ENCODE assay signal across 35 cellular contexts in genomic region chr21:41295721-41296254, GRCh38. TPM values are rescaled to one million over a fixed set of nuclear protein-coding genes. Genes with fewer than 3 reads are reported as not detected.
"Had no signal": no experiment of that assay in that cellular context is flagged by ENCODE, and none has a peak within 500 bp of the region (broad histone marks: within the 10 kb centered on the region; RNA-seq: fewer than 3 reads in every experiment).

No MANE protein-coding gene starts in this region.

- H3K9me3 ChIP-seq: MG63, Peyer's patch had no signal

- ATAC-seq: activated CD8-positive, alpha-beta T cell treated with anti-CD3 and anti-CD28 coated beads for 36 hours; activated T-cell treated with anti-CD3 and anti-CD28 coated beads, Interleukin-2, amount 50 U/mL, for 72 hours; activated T-helper 17 cell treated with anti-CD3 and anti-CD28 coated beads, Interleukin-2, amount 50 U/mL, for 72 hours; SK-N-SH treated with all-trans-retinoic acid at 6 μM for 48 hours had no signal

- H3K4me3 ChIP-seq: MG63, Peyer's patch had no signal

- H3K36me3 ChIP-seq: MG63, Peyer's patch, WERI-Rb-1 had no signal

- H3K27me3 ChIP-seq: Peyer's patch had no signal

- DNase-seq: activated CD4-positive, alpha-beta T cell treated with anti-CD3 and anti-CD28 coated beads, Interleukin-2, amount 10 ng/mL, durations not matched to agents 24 days and 14 days; activated CD4-positive, alpha-beta T cell treated with anti-CD3 and anti-CD28 coated beads, Interleukin-2, amount 50 U/mL, for 4 hours; activated CD8-positive, alpha-beta T cell treated with anti-CD3 and anti-CD28 coated beads for 36 hours; activated effector memory CD4-positive, alpha-beta T cell treated with anti-CD3 and anti-CD28 coated beads, Interleukin-2, amount 50 U/mL, for 16 hours; activated naive CD4-positive, alpha-beta T cell; activated naive CD4-positive, alpha-beta T cell treated with anti-CD3 and anti-CD28 coated beads, Interleukin-2, amount 50 U/mL, for 16 hours; activated naive CD8-positive, alpha-beta T cell treated with anti-CD3 and anti-CD28 coated beads for 36 hours; activated T-cell treated with anti-CD3 and anti-CD28 coated beads, Interleukin-2, amount 50 U/mL, for 1 hour; activated T-cell treated with anti-CD3 and anti-CD28 coated beads, Interleukin-2, amount 50 U/mL, for 72 hours; amniotic stem cell; aorta; Kasumi-1; KG1; MG63; NCI-H1048; NCI-H1105 treated with DMSO at 0.1 percent for 48 hours; NCI-H1436; NCI-H1694; NCI-H1930; NCI-H2081 treated with DMSO at 0.1 percent for 48 hours; NCI-H345; NCI-H524 treated with DMSO at 0.1 percent for 48 hours; RPMI8226; SIG-M5; SW 1271; T-helper 1 cell; T1000; WERI-Rb-1 had no signal

- H3K27ac ChIP-seq: Peyer's patch, WERI-Rb-1 had no signal

RNA-seq across cellular contexts. Expression of gene FAM3B, which starts 20.8 kb away (rescaled TPM):
- total RNA-seq: activated CD4-positive, alpha-beta T cell treated with anti-CD3 and anti-CD28 coated beads, Interleukin-2, amount 10 ng/mL, durations not matched to agents 24 days and 14 days; activated CD8-positive, alpha-beta memory T cell treated with anti-CD3 and anti-CD28 coated beads for 36 hours; activated CD8-positive, alpha-beta T cell treated with anti-CD3 and anti-CD28 coated beads for 36 hours; activated naive CD8-positive, alpha-beta T cell treated with anti-CD3 and anti-CD28 coated beads for 36 hours; activated T-cell treated with anti-CD3 and anti-CD28 coated beads, Interleukin-2, amount 50 U/mL, for 72 hours; activated T-helper 17 cell treated with anti-CD3 and anti-CD28 coated beads, Interleukin-2, amount 50 U/mL, for 72 hours; NCI-H460; SK-MEL-5; T-helper 2 cell treated with Interferon-gamma antibody and Interleukin-4, amounts not matched to agents 100 ng/mL and 5 ng/mL, for 36 hours had no signal
